In genomic region chr2:237901932-237902846, GRCh38 we compare ENCODE assay signal across 10 cellular contexts. TPM values are rescaled to one million over a fixed set of nuclear protein-coding genes. Genes with fewer than 3 reads are reported as not detected.
DNase-seq lines count a peak whose midpoint lies in the region; ATAC-seq and TF ChIP-seq lines count a peak whose summit lies in the region.
"Had no signal": no experiment of that assay in that cellular context is flagged by ENCODE, and none has a peak within 500 bp of the region (broad histone marks: within the 10 kb centered on the region; RNA-seq: fewer than 3 reads in every experiment).

No MANE protein-coding gene starts in this region.

- H3K27me3 ChIP-seq in gastrocnemius medialis, result no peaks in the 10 kb centered on the region
- H3K27me3 ChIP-seq: right lobe of liver had no signal

- DNase-seq in ELR (ENCODE audit: low read depth) (peak; percentile 10), KG1 (lab: John Stamatoyannopoulos, UW) (peak; percentile 29), gastrocnemius medialis (no peak), CD14-positive monocyte (ENCODE audit: low spot score) (no peak)
- no peak for DNase-seq in effector memory CD8-positive, alpha-beta T cell
- DNase-seq: midbrain had no signal

- no peaks in the 10 kb centered on the region for H3K9me3 ChIP-seq in gastrocnemius medialis
- H3K9me3 ChIP-seq: right lobe of liver had no signal

- no peaks in the 10 kb centered on the region for H3K9me3 Mint-ChIP-seq in effector memory CD8-positive, alpha-beta T cell
- peaks cover 2 to 10% (median 4%) of the 10 kb centered on the region in 7 donors for H3K9me3 Mint-ChIP-seq in CD14-positive monocyte
- H3K9me3 Mint-ChIP-seq: IgD-negative memory B cell had no signal

- no peak for ATAC-seq in effector memory CD8-positive, alpha-beta T cell (replicated peaks)
- ATAC-seq in gastrocnemius medialis (no peak), HG02571 (IDR thresholded peaks at IDR 0.05; ENCODE audit: unreplicated experiment) (no peak), GM21526 (IDR thresholded peaks at IDR 0.05; ENCODE audit: low FRiP score, unreplicated experiment) (no peak)
- ATAC-seq: right lobe of liver had no signal

- H3K4me1 Mint-ChIP-seq in effector memory CD8-positive, alpha-beta T cell (ENCODE audit: low read depth in 2 of 2), result peaks cover 37 to 49% of the 10 kb centered on the region in 2 donors
- peaks cover 32% of the 10 kb centered on the region for H3K4me1 Mint-ChIP-seq in CD14-positive monocyte

- TF ChIP-seq CTCF in gastrocnemius medialis (IDR thresholded peaks at IDR 0.05 in 4 of 5, conservative IDR thresholded peaks at IDR 0.05 in 1 of 5) (no peak), CD14-positive monocyte (IDR thresholded peaks at IDR 0.05) (no peak)

- H3K27me3 Mint-ChIP-seq in effector memory CD8-positive, alpha-beta T cell, result peaks cover 0 to 8% of the 10 kb centered on the region in 2 donors
- H3K27me3 Mint-ChIP-seq in CD14-positive monocyte (ENCODE audit: low read depth in 3 of 3), result peaks cover 0 to 4% (median 4%) of the 10 kb centered on the region in 3 donors

- H3K4me3 ChIP-seq in gastrocnemius medialis, result no peak overlapping the region
- H3K4me3 ChIP-seq: right lobe of liver had no signal

- peak overlapping the region; percentile 38 to 48 for H3K4me3 Mint-ChIP-seq in effector memory CD8-positive, alpha-beta T cell
- no peak overlapping the region for H3K4me3 Mint-ChIP-seq in CD14-positive monocyte

- in situ Hi-C loops in gastrocnemius medialis (cut with MboI; ENCODE audit: low sequenced_read_pairs in 4 of 4), result no loop called here

- peaks cover 33 to 46% of the 10 kb centered on the region in 2 donors for H3K4me1 ChIP-seq in gastrocnemius medialis

- H3K36me3 Mint-ChIP-seq in effector memory CD8-positive, alpha-beta T cell (ENCODE audit: insufficient read depth), result peaks cover 3% of the 10 kb centered on the region
- H3K36me3 Mint-ChIP-seq in CD14-positive monocyte, result no peaks in the 10 kb centered on the region
- H3K36me3 Mint-ChIP-seq: IgD-negative memory B cell had no signal

- no peaks in the 10 kb centered on the region for H3K36me3 ChIP-seq in gastrocnemius medialis
- H3K36me3 ChIP-seq: right lobe of liver had no signal

- TF ChIP-seq POLR2A in gastrocnemius medialis (IDR thresholded peaks at IDR 0.05), result no peak

- intact Hi-C loops in gastrocnemius medialis (cut with DNase I; ENCODE audit: low total_unique reads), result no loop called here
- intact Hi-C loops in CD14-positive monocyte (cut with micrococcal nuclease), result no loop called here

- peak overlapping the region; percentile 12 to 99 (median 98) for H3K27ac ChIP-seq in gastrocnemius medialis
- H3K27ac ChIP-seq: right lobe of liver had no signal

- H3K27ac Mint-ChIP-seq in effector memory CD8-positive, alpha-beta T cell, result peak overlapping the region; percentile 76 to 88
- H3K27ac Mint-ChIP-seq in CD14-positive monocyte, result no peak overlapping the region

RNA-seq across cellular contexts. Expression of gene RAMP1, which starts 42.8 kb away (rescaled TPM):
- 100 to 1,000 TPM in 1 of 4 donors, 10 to 100 TPM in 3; 28.7 to 168 (median 71.8) TPM for total RNA-seq in gastrocnemius medialis
- not detected for polyA plus RNA-seq in CD14-positive monocyte
- polyA plus RNA-seq: IgD-negative memory B cell had no signal

Comparison
In these comparisons a context has a peak if more than half of its experiments do, and no peak if none do; other contexts are left out.
1. DNase-seq: peak in ELR (single experiment) and KG1 (single experiment); none in effector memory CD8-positive, alpha-beta T cell (0 of 3), gastrocnemius medialis (0 of 2) and CD14-positive monocyte (single experiment).
2. H3K27ac Mint-ChIP-seq: peak in effector memory CD8-positive, alpha-beta T cell (2 of 2); none in CD14-positive monocyte (0 of 7).
3. H3K4me3 Mint-ChIP-seq: peak in effector memory CD8-positive, alpha-beta T cell (2 of 2); none in CD14-positive monocyte (0 of 2).